17 cellular contexts compared by ENCODE assay signal in the genomic region with DNA sequence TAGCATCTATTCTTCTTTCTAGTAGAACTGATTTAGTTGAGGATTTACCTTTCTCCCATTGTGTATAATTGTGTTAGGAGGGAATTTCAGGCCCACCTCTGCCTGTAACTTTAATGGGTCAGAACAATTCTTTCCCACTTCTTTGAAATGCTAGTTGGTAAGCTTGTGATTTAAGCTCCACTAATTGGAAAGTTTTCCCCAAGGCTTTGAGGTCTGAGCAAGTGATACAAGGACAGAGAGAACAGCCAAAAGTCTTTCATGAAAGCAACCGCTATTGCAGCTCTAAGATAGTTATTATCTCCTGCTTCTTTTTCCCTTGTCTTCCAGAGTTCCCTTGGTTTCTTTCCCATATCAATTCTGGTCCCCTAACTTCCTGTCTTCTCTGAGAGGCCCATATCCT. TPM values are rescaled to one million over a fixed set of nuclear protein-coding genes. Genes with fewer than 3 reads are reported as not detected.
DNase-seq lines count a peak whose midpoint lies in the region; ATAC-seq and TF ChIP-seq lines count a peak whose summit lies in the region.
"Had no signal": no experiment of that assay in that cellular context is flagged by ENCODE, and none has a peak within 500 bp of the region (broad histone marks: within the 10 kb centered on the region; RNA-seq: fewer than 3 reads in every experiment).

No MANE protein-coding gene starts in this region.

- H2AK5ac ChIP-seq in IMR-90 (ENCODE audit: low read depth, low read length) (no peak overlapping the region; the same call in 1 of the 2 replicates), neuronal stem cell (ENCODE audit: low read depth, low read length) (no peak overlapping the region)

- peak overlapping the region; percentile 92 for H3K27ac Mint-ChIP-seq in Caco-2 (ENCODE audit: unreplicated experiment)
- no peak overlapping the region for H3K27ac Mint-ChIP-seq in activated naive CD8-positive, alpha-beta T cell treated with anti-CD3 and anti-CD28 coated beads, Interleukin-2, amount 50 U/mL, for 24 hours

- no peaks in the 10 kb centered on the region for H3K27me3 ChIP-seq in Caco-2 (replicated peaks; ENCODE audit: control insufficient read depth, insufficient read depth, low read length)
- H3K27me3 ChIP-seq in IMR-90 (ENCODE audit: control insufficient read depth, insufficient read depth, low read length): no peaks in the 10 kb centered on the region
- H3K27me3 ChIP-seq in foreskin keratinocyte: no peaks in the 10 kb centered on the region
- no peaks in the 10 kb centered on the region for H3K27me3 ChIP-seq in neuronal stem cell (ENCODE audit: control insufficient read depth in 3 of 3, insufficient read depth in 3 of 3, low read depth in 1 of 3, low read length in 3 of 3)
- H3K27me3 ChIP-seq: BLaER1 treated with 17β-estradiol and CSF1 and Interleukin-3, amounts not matched to agents 10 nM and 100 nM; SJSA1 had no signal

- WGBS in IMR-90 (ENCODE audit: extremely low coverage in 2 of 2, insufficient read length in 1 of 2), 2 experiments: no CpG with 5 or more reads among the region's 1 CpG
- no CpG with 5 or more reads among the region's 1 CpG for WGBS in neuronal stem cell (ENCODE audit: extremely low coverage in 2 of 2, insufficient read length in 2 of 2, insufficient replicate concordance in 1 of 2), 2 donors

- H3K14ac ChIP-seq in IMR-90 (replicated peaks; ENCODE audit: low read depth, low read length): peak overlapping the region; percentile 31; the same call in 1 of the 2 replicates
- H3K14ac ChIP-seq in neuronal stem cell (ENCODE audit: low read length): no peak overlapping the region

- no peak for TF ChIP-seq RAD21 in IMR-90 (IDR thresholded peaks at IDR 0.05; ENCODE audit: low read length)

- H2BK15ac ChIP-seq in IMR-90 (ENCODE audit: low read depth, low read length): no peak overlapping the region
- H2BK15ac ChIP-seq in neuronal stem cell (ENCODE audit: low read length): no peak overlapping the region

- H3K4me2 ChIP-seq in IMR-90 (ENCODE audit: low read depth, low read length) (no peak overlapping the region), neuronal stem cell (ENCODE audit: insufficient read depth, low read length, poor library complexity, severe bottlenecking) (no peak overlapping the region)
- H3K4me2 ChIP-seq: BLaER1 treated with 17β-estradiol and CSF1 and Interleukin-3, amounts not matched to agents 10 nM and 100 nM had no signal

- intact Hi-C loops in Caco-2 (cut with micrococcal nuclease; ENCODE audit: unreplicated experiment) (no loop called here), IMR-90 (cut with micrococcal nuclease) (no loop called here)

- in situ Hi-C loops in IMR-90 (cut with MboI; ENCODE audit: low sequenced_read_pairs): no loop called here

- no peaks in the 10 kb centered on the region for H4K20me1 ChIP-seq in IMR-90 (ENCODE audit: insufficient read depth, low read length)
- H4K20me1 ChIP-seq: BLaER1 treated with 17β-estradiol and CSF1 and Interleukin-3, amounts not matched to agents 10 nM and 100 nM had no signal

- H3K27ac ChIP-seq in IMR-90 (ENCODE audit: insufficient read depth, low read length) (no peak overlapping the region), foreskin keratinocyte (peak overlapping the region; percentile 84), neuronal stem cell (replicated peaks; ENCODE audit: low read length) (peak overlapping the region; percentile 54)
- H3K27ac ChIP-seq: BLaER1 treated with 17β-estradiol and CSF1 and Interleukin-3, amounts not matched to agents 10 nM and 100 nM; HL-60; RWPE1; SJSA1 had no signal

- no peaks in the 10 kb centered on the region for H3K36me3 ChIP-seq in Caco-2 (ENCODE audit: control insufficient read depth, insufficient read depth, low read length)
- no peaks in the 10 kb centered on the region for H3K36me3 ChIP-seq in IMR-90 (ENCODE audit: control insufficient read depth, insufficient read depth, low read length)
- no peaks in the 10 kb centered on the region for H3K36me3 ChIP-seq in neuronal stem cell (replicated peaks in 1 of 2; ENCODE audit: control insufficient read depth in 2 of 2, insufficient read depth in 2 of 2, low read length in 2 of 2)
- H3K36me3 ChIP-seq: BLaER1 treated with 17β-estradiol and CSF1 and Interleukin-3, amounts not matched to agents 10 nM and 100 nM; SJSA1 had no signal

- POLR2A ChIA-PET in Caco-2 (lab: Charles Lee) (no interaction called here), IMR-90 (lab: Charles Lee; ENCODE audit: unreplicated experiment) (no interaction called here)

- TF ChIP-seq POLR2A in IMR-90 (IDR thresholded peaks at IDR 0.05; ENCODE audit: low read depth, low read length): no peak

- no peaks in the 10 kb centered on the region for H3K27me3 Mint-ChIP-seq in Caco-2 (ENCODE audit: insufficient read depth, unreplicated experiment)
- H3K27me3 Mint-ChIP-seq in activated naive CD8-positive, alpha-beta T cell treated with anti-CD3 and anti-CD28 coated beads, Interleukin-2, amount 50 U/mL, for 24 hours: no peaks in the 10 kb centered on the region

- 0 out of 2 replicates have a peak overlapping the region, but pooled peaks have one; percentile 3 for H2BK20ac ChIP-seq in IMR-90 (ENCODE audit: low read depth, low read length)

- H3K4me1 ChIP-seq in Caco-2 (peaks cover 62% of the 10 kb centered on the region), IMR-90 (ENCODE audit: control insufficient read depth, insufficient read depth, low read length) (peaks cover 3% of the 10 kb centered on the region; the same call in 1 of the 2 replicates), foreskin keratinocyte (peaks cover 53% of the 10 kb centered on the region), neuronal stem cell (ENCODE audit: control insufficient read depth in 2 of 2, insufficient read depth in 1 of 2, low read depth in 1 of 2, low read length in 2 of 2) (peaks cover 0 to 1% of the 10 kb centered on the region in 2 donors)
- H3K4me1 ChIP-seq: BLaER1 treated with 17β-estradiol and CSF1 and Interleukin-3, amounts not matched to agents 10 nM and 100 nM; SJSA1 had no signal

- no peak for TF ChIP-seq CTCF in Caco-2 (IDR thresholded peaks at IDR 0.05; ENCODE audit: insufficient read depth in 1 of 2, low read depth in 1 of 2, low read length in 1 of 2, severe bottlenecking in 1 of 2, unreplicated experiment in 1 of 2)
- TF ChIP-seq CTCF in IMR-90 (conservative IDR thresholded peaks at IDR 0.05; ENCODE audit: low read depth, low read length): no peak
- TF ChIP-seq CTCF in foreskin keratinocyte (conservative IDR thresholded peaks at IDR 0.05): no peak

- no peak overlapping the region for H3K23ac ChIP-seq in IMR-90 (ENCODE audit: low read depth, low read length)
- no peak overlapping the region for H3K23ac ChIP-seq in neuronal stem cell (ENCODE audit: low read depth, low read length, poor library complexity)

- H3K36me3 Mint-ChIP-seq in Caco-2 (ENCODE audit: insufficient read depth, unreplicated experiment): peaks cover 10% of the 10 kb centered on the region
- no peaks in the 10 kb centered on the region for H3K36me3 Mint-ChIP-seq in activated naive CD8-positive, alpha-beta T cell treated with anti-CD3 and anti-CD28 coated beads, Interleukin-2, amount 50 U/mL, for 24 hours (ENCODE audit: low read depth)

- H2AFZ ChIP-seq in IMR-90 (replicated peaks; ENCODE audit: low read length, poor library complexity) (no peak overlapping the region), neuronal stem cell (ENCODE audit: low read length) (no peak overlapping the region)

- H3K18ac ChIP-seq in IMR-90 (ENCODE audit: low read depth, low read length) (peak overlapping the region; percentile 57; the same call in 1 of the 2 replicates), neuronal stem cell (ENCODE audit: low read length) (no peak overlapping the region)

- peaks cover 34% of the 10 kb centered on the region for H3K9me3 Mint-ChIP-seq in Caco-2 (ENCODE audit: unreplicated experiment)
- no peaks in the 10 kb centered on the region for H3K9me3 Mint-ChIP-seq in activated naive CD8-positive, alpha-beta T cell treated with anti-CD3 and anti-CD28 coated beads, Interleukin-2, amount 50 U/mL, for 24 hours

- no peak for DNase-seq in Caco-2
- DNase-seq in IMR-90: no peak
- no peak for DNase-seq in foreskin keratinocyte
- DNase-seq in neuronal stem cell (ENCODE audit: low spot score): peak; percentile 1
- DNase-seq in activated naive CD8-positive, alpha-beta T cell treated with anti-CD3 and anti-CD28 coated beads, Interleukin-2, amount 50 U/mL, for 24 hours: no peak
- no peak for DNase-seq in SW 1271 (lab: John Stamatoyannopoulos, UW)
- DNase-seq: GOT3, KBM-7, NCI-H146, NCI-H2081 treated with DMSO at 0.1 percent for 48 hours, NCI-H524 treated with DMSO at 0.1 percent for 48 hours, OCI-M1 had no signal

- BruUV-seq in Caco-2 (replicated peaks; lab: Mats Ljungman, UMichigan) (TSS peak; percentile 66), IMR-90 (replicated peaks; lab: Mats Ljungman, UMichigan) (no TSS peak)

- H3K9ac ChIP-seq in IMR-90 (ENCODE audit: low read depth, low read length) (no peak overlapping the region), neuronal stem cell (ENCODE audit: low read depth, low read length, poor library complexity) (no peak overlapping the region)
- H3K9ac ChIP-seq: BLaER1 treated with 17β-estradiol and CSF1 and Interleukin-3, amounts not matched to agents 10 nM and 100 nM had no signal

- no peaks in the 10 kb centered on the region for H3K9me1 ChIP-seq in IMR-90 (ENCODE audit: insufficient read depth, low read length)

- H4K91ac ChIP-seq in IMR-90 (ENCODE audit: insufficient read depth, low read depth, low read length): peak overlapping the region; percentile 21; the same call in 1 of the 2 replicates
- H4K91ac ChIP-seq in neuronal stem cell (ENCODE audit: low read depth, low read length, poor library complexity): no peak overlapping the region

- no peak overlapping the region for H2BK12ac ChIP-seq in neuronal stem cell (ENCODE audit: low read length)

- H4K5ac ChIP-seq in IMR-90 (ENCODE audit: low read depth, low read length): peak overlapping the region; percentile 68; the same call in 1 of the 2 replicates

- ATAC-seq in IMR-90 (ENCODE audit: low read depth) (no peak), foreskin keratinocyte (no peak), GM21786 (IDR thresholded peaks at IDR 0.05; ENCODE audit: unreplicated experiment) (no peak)
- no peak for ATAC-seq in activated naive CD8-positive, alpha-beta T cell treated with anti-CD3 and anti-CD28 coated beads, Interleukin-2, amount 50 U/mL, for 24 hours

- no peak overlapping the region for H3K56ac ChIP-seq in IMR-90 (ENCODE audit: extremely low read depth, insufficient read depth, low read length)

- H3K9me3 ChIP-seq in Caco-2: peaks cover 4% of the 10 kb centered on the region
- no peaks in the 10 kb centered on the region for H3K9me3 ChIP-seq in IMR-90 (ENCODE audit: control insufficient read depth, insufficient read depth, low read length)
- H3K9me3 ChIP-seq in neuronal stem cell (replicated peaks in 1 of 2; ENCODE audit: control insufficient read depth in 2 of 2, insufficient read depth in 1 of 2, low read depth in 1 of 2, low read length in 2 of 2): peaks cover 0 to 1% of the 10 kb centered on the region in 2 donors
- H3K9me3 ChIP-seq: SJSA1 had no signal

- peak overlapping the region; percentile 5; the same call in 1 of the 2 replicates for H2BK120ac ChIP-seq in IMR-90 (ENCODE audit: low read depth, low read length)
- no peak overlapping the region for H2BK120ac ChIP-seq in neuronal stem cell (ENCODE audit: low read depth, low read length)

- H3K4ac ChIP-seq in IMR-90 (ENCODE audit: low read depth, low read length): no peak overlapping the region
- no peak overlapping the region for H3K4ac ChIP-seq in neuronal stem cell (ENCODE audit: low read length)

- H3K79me1 ChIP-seq in IMR-90 (ENCODE audit: low read depth in 1 of 2, low read length in 2 of 2): no peaks in the 10 kb centered on the region
- H3K79me1 ChIP-seq in neuronal stem cell (ENCODE audit: low read depth, low read length): no peaks in the 10 kb centered on the region

- H3K4me1 Mint-ChIP-seq in Caco-2 (ENCODE audit: low read depth, unreplicated experiment): peaks cover 37% of the 10 kb centered on the region
- H3K4me1 Mint-ChIP-seq in activated naive CD8-positive, alpha-beta T cell treated with anti-CD3 and anti-CD28 coated beads, Interleukin-2, amount 50 U/mL, for 24 hours: peaks cover 2% of the 10 kb centered on the region

- peak overlapping the region; percentile 54 for H3K4me3 Mint-ChIP-seq in Caco-2 (ENCODE audit: unreplicated experiment)
- H3K4me3 Mint-ChIP-seq in activated naive CD8-positive, alpha-beta T cell treated with anti-CD3 and anti-CD28 coated beads, Interleukin-2, amount 50 U/mL, for 24 hours: no peak overlapping the region

- H4K8ac ChIP-seq in IMR-90 (ENCODE audit: low read depth in 2 of 2, low read length in 2 of 2) (0 out of 4 replicates have a peak overlapping the region, but pooled peaks of 1 of the 2 experiments have one; percentile 17), neuronal stem cell (ENCODE audit: low read depth, low read length) (no peak overlapping the region)

- no peak overlapping the region for H2AK9ac ChIP-seq in IMR-90 (replicated peaks; ENCODE audit: low read depth, low read length, poor library complexity)

- no peak overlapping the region for H3K4me3 ChIP-seq in Caco-2 (ENCODE audit: low read depth, low read length)
- no peak overlapping the region for H3K4me3 ChIP-seq in IMR-90 (ENCODE audit: insufficient read depth, low read depth, low read length)
- H3K4me3 ChIP-seq in neuronal stem cell (ENCODE audit: low read length in 2 of 2): no peak overlapping the region
- H3K4me3 ChIP-seq: BLaER1 treated with 17β-estradiol and CSF1 and Interleukin-3, amounts not matched to agents 10 nM and 100 nM; SJSA1 had no signal

- CTCF ChIA-PET in Caco-2 (lab: Charles Lee) (no interaction called here), IMR-90 (lab: Yijun Ruan, JAX) (interaction anchor here (0.6 kb wide), 1 partner anchor 171 kb away, joined by 3 read pairs; no protein-coding TSS in a partner anchor)

- dilution Hi-C loops in IMR-90 (cut with HindIII; ENCODE audit: low sequenced_read_pairs, unreplicated experiment): no loop called here

- H2BK5ac ChIP-seq in IMR-90 (ENCODE audit: low read depth, low read length, poor library complexity, severe bottlenecking): no peak overlapping the region
- no peak overlapping the region for H2BK5ac ChIP-seq in neuronal stem cell (ENCODE audit: low read length)

RNA-seq across cellular contexts. Expression of a gene that starts 38.7 kb away (rescaled TPM):
- total RNA-seq in Caco-2 (2022) (not detected in 2 replicates), IMR-90 (2012; rRNA removed) (not detected in 2 replicates), foreskin keratinocyte (not detected in 2 replicates)
- polyA plus RNA-seq in IMR-90 (2012; rRNA removed) (not detected in 2 replicates), foreskin keratinocyte (not detected in 2 replicates)
- polyA plus RNA-seq in IMR-90 (2012; cell fraction: cytosol; rRNA removed): not detected in 2 replicates
- not detected in 2 replicates for polyA plus RNA-seq in IMR-90 (2012; cell fraction: nucleus; rRNA removed; ENCODE audit: low replicate concordance)
- not detected for polyA plus RNA-seq in neuronal stem cell (2013, experiment 1 of 2)
- not detected for polyA plus RNA-seq in neuronal stem cell (2013, experiment 2 of 2)
- total RNA-seq: SJSA1 had no signal
